In genomic region chr17:40124279-40125141, GRCh38 we compare ENCODE assay signal across 8 cellular contexts. TPM values are rescaled to one million over a fixed set of nuclear protein-coding genes. Genes with fewer than 3 reads are reported as not detected.
DNase-seq lines count a peak whose midpoint lies in the region; ATAC-seq and TF ChIP-seq lines count a peak whose summit lies in the region.

No MANE protein-coding gene starts in this region.

- H3K4me2 ChIP-seq in fibroblast of lung (ENCODE audit: extremely low read depth, insufficient read depth, low read length): peak overlapping the region; percentile 96
- peak overlapping the region; percentile 99 for H3K4me2 ChIP-seq in osteoblast (ENCODE audit: insufficient read depth, low read length)

- CTCF ChIA-PET in T-cell (lab: Charles Lee): interaction anchor here in 1 of 2 donors (0.6 to 3.1 kb wide), 12 partner anchors 11 to 60 kb away, joined by 3 to 48 read pairs (median 4); partner anchors contain the start of genes CASC3 and NR1D1

- no peak overlapping the region for H2AFZ ChIP-seq in fibroblast of lung (ENCODE audit: low read length)
- no peak overlapping the region for H2AFZ ChIP-seq in osteoblast (ENCODE audit: low read length)

- peak overlapping the region; percentile 13 for H3K9ac ChIP-seq in fibroblast of lung (ENCODE audit: insufficient read depth, low read length)

- H3K4me1 ChIP-seq in fibroblast of lung (ENCODE audit: control insufficient read depth, extremely low read depth, insufficient read depth, low read length) (peaks cover 2% of the 10 kb centered on the region), osteoblast (ENCODE audit: insufficient read depth, low read length) (peaks cover 23% of the 10 kb centered on the region)

- no peaks in the 10 kb centered on the region for H3K9me3 Mint-ChIP-seq in activated naive CD4-positive, alpha-beta T cell treated with anti-CD3 and anti-CD28 coated beads, Interleukin-2, amount 50 U/mL, for 24 hours
- no peaks in the 10 kb centered on the region for H3K9me3 Mint-ChIP-seq in T-cell

- H3K4me1 Mint-ChIP-seq in activated naive CD4-positive, alpha-beta T cell treated with anti-CD3 and anti-CD28 coated beads, Interleukin-2, amount 50 U/mL, for 24 hours: peaks cover 42% of the 10 kb centered on the region
- peaks cover 35 to 43% (median 37%) of the 10 kb centered on the region in 3 donors for H3K4me1 Mint-ChIP-seq in T-cell

- TF ChIP-seq CTCF in fibroblast of lung (conservative IDR thresholded peaks at IDR 0.05 in 1 of 2, IDR thresholded peaks at IDR 0.05 in 1 of 2; ENCODE audit: low read depth in 1 of 2, low read length in 2 of 2) (no peak), osteoblast (IDR thresholded peaks at IDR 0.05; ENCODE audit: extremely low read depth, low read depth, low read length) (no peak)

- no peaks in the 10 kb centered on the region for H3K27me3 Mint-ChIP-seq in activated naive CD4-positive, alpha-beta T cell treated with anti-CD3 and anti-CD28 coated beads, Interleukin-2, amount 50 U/mL, for 24 hours
- no peaks in the 10 kb centered on the region for H3K27me3 Mint-ChIP-seq in T-cell

- no peaks in the 10 kb centered on the region for H3K9me3 ChIP-seq in fibroblast of lung (ENCODE audit: control insufficient read depth, insufficient read depth, low read depth, low read length)
- H3K9me3 ChIP-seq in osteoblast (ENCODE audit: low read depth, low read length): no peaks in the 10 kb centered on the region

- H3K27ac Mint-ChIP-seq in activated naive CD4-positive, alpha-beta T cell treated with anti-CD3 and anti-CD28 coated beads, Interleukin-2, amount 50 U/mL, for 24 hours: peak overlapping the region; percentile 86
- peak overlapping the region; percentile 92 to 97 for H3K27ac Mint-ChIP-seq in T-cell

- ATAC-seq in T-cell (replicated peaks in 1 of 4) (no peak), HG03108 (IDR thresholded peaks at IDR 0.05; ENCODE audit: unreplicated experiment) (no peak)

- no peak for DNase-seq in activated naive CD4-positive, alpha-beta T cell treated with anti-CD3 and anti-CD28 coated beads, Interleukin-2, amount 50 U/mL, for 16 hours
- no peak for DNase-seq in T-cell
- DNase-seq in fibroblast of lung (ENCODE audit: low read depth in 2 of 2): peak; percentile 54 to 57
- peak; percentile 73 for DNase-seq in osteoblast (ENCODE audit: insufficient read length, low spot score, missing footprints)
- DNase-seq in NCI-H187 (lab: John Stamatoyannopoulos, UW): no peak
- no peak for DNase-seq in stimulated activated CD4-positive, alpha-beta T cell treated with anti-CD3 and anti-CD28 coated beads, Interleukin-2, amount 100 ng/mL, for 48 hours

- H3K27me3 ChIP-seq in fibroblast of lung (ENCODE audit: control insufficient read depth, insufficient read depth, low read length) (no peaks in the 10 kb centered on the region), osteoblast (ENCODE audit: insufficient read depth, low read length) (no peaks in the 10 kb centered on the region)

- H3K79me2 ChIP-seq in fibroblast of lung (ENCODE audit: control insufficient read depth, insufficient read depth, low read length) (peaks cover 72% of the 10 kb centered on the region), osteoblast (ENCODE audit: insufficient read depth, low read length) (peaks cover 78% of the 10 kb centered on the region)

- H3K4me3 Mint-ChIP-seq in activated naive CD4-positive, alpha-beta T cell treated with anti-CD3 and anti-CD28 coated beads, Interleukin-2, amount 50 U/mL, for 24 hours: peak overlapping the region; percentile 98
- H3K4me3 Mint-ChIP-seq in T-cell: peak overlapping the region; percentile 86 to 92 (median 90)

- H3K27ac ChIP-seq in fibroblast of lung (ENCODE audit: insufficient read depth, low read length) (peak overlapping the region; percentile 50), osteoblast (ENCODE audit: low read depth, low read length) (peak overlapping the region; percentile 10)

- peaks cover 2% of the 10 kb centered on the region for H4K20me1 ChIP-seq in fibroblast of lung (ENCODE audit: control insufficient read depth, extremely low read depth, insufficient read depth, low read length)
- peaks cover 39% of the 10 kb centered on the region for H4K20me1 ChIP-seq in osteoblast (ENCODE audit: insufficient read depth, low read length)

- peaks cover 9% of the 10 kb centered on the region for H3K36me3 ChIP-seq in fibroblast of lung (ENCODE audit: control insufficient read depth, insufficient read depth, low read length)
- peaks cover 37% of the 10 kb centered on the region for H3K36me3 ChIP-seq in osteoblast (ENCODE audit: insufficient read depth, low read length)

- POLR2A ChIA-PET in T-cell (lab: Charles Lee): interaction anchor here (0.6 to 2.1 kb wide), 12 partner anchors 8 to 77 kb away, joined by 3 to 15 read pairs (median 5); partner anchors contain the start of gene NR1D1 (in 1 of the 2)

- H3K36me3 Mint-ChIP-seq in activated naive CD4-positive, alpha-beta T cell treated with anti-CD3 and anti-CD28 coated beads, Interleukin-2, amount 50 U/mL, for 24 hours: peaks cover 8% of the 10 kb centered on the region
- peaks cover 16% of the 10 kb centered on the region for H3K36me3 Mint-ChIP-seq in T-cell

- peak overlapping the region; percentile 98 to 100 (median 98) for H3K4me3 ChIP-seq in fibroblast of lung (replicated peaks in 1 of 4; ENCODE audit: control extremely low read depth in 1 of 4, insufficient read depth in 1 of 4, low read depth in 3 of 4, low read length in 4 of 4)
- H3K4me3 ChIP-seq in osteoblast (ENCODE audit: insufficient read depth, low read length): peak overlapping the region; percentile 100

RNA-seq across cellular contexts. Expression of gene MSL1, which starts 2.7 kb away (rescaled TPM):
- total RNA-seq in T-cell (100 to 1,000 TPM; 106 to 136 (median 115) TPM), fibroblast of lung (43.9 and 52.4 TPM in 2 replicates), osteoblast (53.3 and 60.1 TPM in 2 replicates)
- polyA plus RNA-seq in fibroblast of lung: 65.6 and 86.3 TPM in 2 replicates
- 44.7 and 60.6 TPM in 2 replicates for polyA plus RNA-seq in fibroblast of lung (2012)
- 8.0 and 11.3 TPM in 2 replicates for polyA minus RNA-seq in fibroblast of lung (ENCODE audit: low replicate concordance)

RNA-seq across cellular contexts. Expression of gene CASC3, which starts 15.8 kb away (rescaled TPM):
- total RNA-seq in T-cell (100 to 1,000 TPM; 116 to 161 (median 126) TPM), fibroblast of lung (24.9 and 26.8 TPM in 2 replicates), osteoblast (40.7 and 45.2 TPM in 2 replicates)
- 38.8 and 45.7 TPM in 2 replicates for polyA plus RNA-seq in fibroblast of lung
- 37.0 and 38.7 TPM in 2 replicates for polyA plus RNA-seq in fibroblast of lung (2012)
- polyA minus RNA-seq in fibroblast of lung (ENCODE audit: low replicate concordance): 48.8 and 56.0 TPM in 2 replicates

RNA-seq across cellular contexts. Expression of gene NR1D1, which starts 24.1 kb away (rescaled TPM):
- total RNA-seq in T-cell (10 to 100 TPM; 11.5 to 33.6 (median 21.9) TPM), fibroblast of lung (1.8 and 5.3 TPM in 2 replicates), osteoblast (5.1 and 7.1 TPM in 2 replicates)
- polyA plus RNA-seq in fibroblast of lung: 3.3 and 4.0 TPM in 2 replicates
- 9.4 and 10.7 TPM in 2 replicates for polyA plus RNA-seq in fibroblast of lung (2012)
- 21.2 and 35.6 TPM in 2 replicates for polyA minus RNA-seq in fibroblast of lung (ENCODE audit: low replicate concordance)

RNA-seq across cellular contexts. Expression of gene RAPGEFL1, which starts 52.8 kb away (rescaled TPM):
- 1 to 10 TPM; 4.6 to 10.0 (median 6.2) TPM for total RNA-seq in T-cell
- 1.2 and 1.3 TPM in 2 replicates for total RNA-seq in fibroblast of lung
- polyA plus RNA-seq in fibroblast of lung: 1.6 and 1.7 TPM in 2 replicates
- polyA plus RNA-seq in fibroblast of lung (2012): 1.1 and 1.8 TPM in 2 replicates
- 5.5 and 10.5 TPM in 2 replicates for polyA minus RNA-seq in fibroblast of lung (ENCODE audit: low replicate concordance)
- total RNA-seq in osteoblast: 1.4 and 2.1 TPM in 2 replicates

Comparison
In these comparisons a context has a peak if more than half of its experiments do, and no peak if none do; other contexts are left out.
1. DNase-seq: peak in fibroblast of lung (2 of 2) and osteoblast (single experiment); none in activated naive CD4-positive, alpha-beta T cell treated with anti-CD3 and anti-CD28 coated beads, Interleukin-2, amount 50 U/mL, for 16 hours (single experiment), T-cell (0 of 34), NCI-H187 (0 of 2) and stimulated activated CD4-positive, alpha-beta T cell treated with anti-CD3 and anti-CD28 coated beads, Interleukin-2, amount 100 ng/mL, for 48 hours (0 of 2).